2 cellular contexts compared by ENCODE assay signal in genomic region chr17:19285218-19285900, GRCh38.
TF ChIP-seq lines count a peak whose summit lies in the region.

No MANE protein-coding gene starts in this region.

TF ChIP-seq in IMR-90, 13 proteins besides CTCF, POLR2A, EP300 and RAD21:
- TF ChIP-seq FOS (IDR thresholded peaks at IDR 0.05; ENCODE audit: low read depth, low read length) (no peak), CHD1 (IDR thresholded peaks at IDR 0.05; ENCODE audit: low read depth, low read length) (no peak), USF2 (IDR thresholded peaks at IDR 0.05; ENCODE audit: low read depth, low read length) (no peak), CEBPB (IDR thresholded peaks at IDR 0.05; ENCODE audit: low read depth, low read length) (no peak), SMC3 (IDR thresholded peaks at IDR 0.05; ENCODE audit: low read depth, low read length) (no peak), RCOR1 (IDR thresholded peaks at IDR 0.05; ENCODE audit: insufficient replicate concordance, low read length) (no peak), NFE2L2 (IDR thresholded peaks at IDR 0.05; ENCODE audit: low read depth, low read length) (no peak), BHLHE40 (IDR thresholded peaks at IDR 0.05; ENCODE audit: low read depth, low read length) (no peak), MXI1 (IDR thresholded peaks at IDR 0.05; ENCODE audit: borderline replicate concordance, low read depth, low read length) (no peak), MAZ (IDR thresholded peaks at IDR 0.05; ENCODE audit: borderline replicate concordance, low read depth, low read length) (no peak), RFX5 (IDR thresholded peaks at IDR 0.05; ENCODE audit: low read depth, low read length) (no peak), MAFK (IDR thresholded peaks at IDR 0.05; ENCODE audit: low read depth, low read length) (no peak)
- TF ChIP-seq, protein P1, sequence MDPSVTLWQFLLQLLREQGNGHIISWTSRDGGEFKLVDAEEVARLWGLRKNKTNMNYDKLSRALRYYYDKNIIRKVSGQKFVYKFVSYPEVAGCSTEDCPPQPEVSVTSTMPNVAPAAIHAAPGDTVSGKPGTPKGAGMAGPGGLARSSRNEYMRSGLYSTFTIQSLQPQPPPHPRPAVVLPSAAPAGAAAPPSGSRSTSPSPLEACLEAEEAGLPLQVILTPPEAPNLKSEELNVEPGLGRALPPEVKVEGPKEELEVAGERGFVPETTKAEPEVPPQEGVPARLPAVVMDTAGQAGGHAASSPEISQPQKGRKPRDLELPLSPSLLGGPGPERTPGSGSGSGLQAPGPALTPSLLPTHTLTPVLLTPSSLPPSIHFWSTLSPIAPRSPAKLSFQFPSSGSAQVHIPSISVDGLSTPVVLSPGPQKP (IDR thresholded peaks at IDR 0.05; ENCODE audit: borderline replicate concordance, low read depth, low read length) = no peak

TF ChIP-seq in HepG2, 621 proteins besides CTCF, POLR2A, EP300 and RAD21:
- TF ChIP-seq AGO2 (optimal IDR thresholded peaks at IDR 0.05; ENCODE audit: low read depth, low read length) (peak; percentile 35), ATM (IDR thresholded peaks at IDR 0.05; ENCODE audit: borderline replicate concordance) (no peak)
